ENCODE assay signal across 13 cellular contexts in the genomic region with DNA sequence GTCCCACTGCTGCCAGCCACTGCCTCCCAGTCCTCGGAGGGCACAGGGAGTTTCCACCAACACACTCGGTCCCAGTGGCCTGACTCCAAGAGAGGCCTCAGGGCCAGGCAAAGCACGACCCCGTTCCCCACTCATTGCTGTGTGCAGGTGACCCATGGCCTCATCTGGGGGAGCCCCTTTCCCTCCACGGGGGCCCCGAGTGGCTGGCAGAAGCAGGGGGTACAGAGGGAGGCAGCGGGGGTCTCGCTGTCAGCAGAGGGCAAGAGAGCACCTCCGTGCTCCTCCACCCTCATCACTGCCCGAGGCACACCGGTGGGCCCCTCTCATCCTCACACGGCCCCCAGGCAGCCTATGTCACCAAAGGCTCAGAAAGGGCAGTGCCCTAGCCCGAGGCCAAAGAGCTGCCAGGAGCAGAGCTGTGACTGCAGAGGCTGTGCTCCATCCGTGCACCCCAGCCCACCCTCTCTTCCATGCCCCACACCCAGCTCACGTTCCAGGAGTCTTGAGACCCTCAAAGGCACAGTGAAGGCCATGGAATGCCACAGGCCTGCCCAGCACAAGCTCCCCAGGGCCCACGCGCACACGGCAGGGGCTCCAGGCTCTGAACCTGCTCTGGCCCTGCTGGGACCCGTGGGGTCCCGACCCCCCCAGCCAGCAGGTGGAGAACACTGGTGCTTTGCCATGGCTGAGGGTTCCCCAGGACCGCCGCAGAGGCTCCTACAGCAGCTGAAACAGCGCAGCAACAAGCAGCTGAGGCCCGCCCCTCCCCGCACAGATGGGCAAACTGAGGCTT. TPM values are rescaled to one million over a fixed set of nuclear protein-coding genes. Genes with fewer than 3 reads are reported as not detected.
DNase-seq lines count a peak whose midpoint lies in the region; TF ChIP-seq lines count a peak whose summit lies in the region.
"Had no signal": no experiment of that assay in that cellular context is flagged by ENCODE, and none has a peak within 500 bp of the region (broad histone marks: within the 10 kb centered on the region; RNA-seq: fewer than 3 reads in every experiment).

No MANE protein-coding gene starts in this region.

- H3K36me3 ChIP-seq in breast epithelium (no peaks in the 10 kb centered on the region), NT2/D1 (ENCODE audit: insufficient read depth, insufficient read length, low read length) (peaks cover 23% of the 10 kb centered on the region), mesenchymal stem cell (ENCODE audit: control insufficient read depth in 1 of 2, insufficient read depth in 2 of 2, low read depth in 1 of 2, low read length in 2 of 2) (peaks cover 20 to 58% of the 10 kb centered on the region in 2 experiments), spleen (peaks cover 0 to 49% (median 23%) of the 10 kb centered on the region in 6 donors)
- H3K36me3 ChIP-seq: HAP-1 had no signal

- H3K23ac ChIP-seq in mesenchymal stem cell (ENCODE audit: low read length in 2 of 2): no peak overlapping the region

- H3K18ac ChIP-seq in mesenchymal stem cell (ENCODE audit: low read depth in 1 of 2, low read length in 2 of 2): no peak overlapping the region

- H3K27me3 ChIP-seq in breast epithelium: peaks cover 9 to 33% of the 10 kb centered on the region in 2 donors
- no peaks in the 10 kb centered on the region for H3K27me3 ChIP-seq in NT2/D1 (ENCODE audit: insufficient read depth, insufficient read length)
- H3K27me3 ChIP-seq in mesenchymal stem cell (ENCODE audit: control insufficient read depth in 1 of 2, insufficient read depth in 1 of 2, low read length in 2 of 2): peaks cover 0 to 27% of the 10 kb centered on the region in 2 experiments
- H3K27me3 ChIP-seq in spleen (replicated peaks in 1 of 7): peaks cover 0 to 46% (median 9%) of the 10 kb centered on the region in 7 donors

- H3K4me3 ChIP-seq in breast epithelium: no peak overlapping the region
- no peak overlapping the region for H3K4me3 ChIP-seq in NT2/D1 (ENCODE audit: insufficient read length, low read depth)
- no peak overlapping the region for H3K4me3 ChIP-seq in mesenchymal stem cell (ENCODE audit: insufficient read depth in 1 of 2, low read depth in 1 of 2, low read length in 2 of 2)
- H3K4me3 ChIP-seq in spleen: no peak overlapping the region
- H3K4me3 ChIP-seq: A549, GM12878, HAP-1 had no signal

- no peaks in the 10 kb centered on the region for H3K27me3 Mint-ChIP-seq in MCF 10A (ENCODE audit: insufficient read depth, unreplicated experiment)

- H3K9ac ChIP-seq in NT2/D1 (ENCODE audit: insufficient read length, low read depth): peak overlapping the region; percentile 38
- H3K9ac ChIP-seq in mesenchymal stem cell (ENCODE audit: low read length): no peak overlapping the region

- no peak overlapping the region for H2BK5ac ChIP-seq in mesenchymal stem cell (ENCODE audit: low read depth, low read length, poor library complexity, severe bottlenecking)

- H4K91ac ChIP-seq in mesenchymal stem cell (ENCODE audit: low read length): peak overlapping the region; percentile 7

- POLR2A ChIA-PET in MCF 10A (lab: Yijun Ruan, JAX): interaction anchor here (1.2 kb wide), 1 partner anchor 295 kb away, joined by 4 read pairs; a partner anchor contains a TSS
- POLR2A ChIA-PET in HEK293T (lab: Yijun Ruan, JAX): no interaction called here

- intact Hi-C loops in MCF 10A (cut with micrococcal nuclease) (loop anchor here (5.0 kb wide), 1 partner anchor 39 kb away; no protein-coding TSS in a partner anchor), breast epithelium (cut with DNase I; ENCODE audit: low total_unique reads) (no loop called here), spleen (cut with DNase I; ENCODE audit: low total_unique reads) (no loop called here)

- peaks cover 6% of the 10 kb centered on the region for H3K4me1 Mint-ChIP-seq in MCF 10A (ENCODE audit: insufficient read depth, unreplicated experiment)

- H3K27ac ChIP-seq in breast epithelium (no peak overlapping the region), mesenchymal stem cell (ENCODE audit: low read length, poor library complexity, severe bottlenecking) (no peak overlapping the region), spleen (peak overlapping the region in 1 of 8 donors; percentile 1)
- H3K27ac ChIP-seq: 22Rv1, A549, HL-60 had no signal

- peaks cover 18% of the 10 kb centered on the region for H3K36me3 Mint-ChIP-seq in MCF 10A (ENCODE audit: insufficient read depth, unreplicated experiment)
- H3K36me3 Mint-ChIP-seq: CD4-positive, alpha-beta memory T cell had no signal

- no peak overlapping the region for H3K14ac ChIP-seq in mesenchymal stem cell (ENCODE audit: low read length in 2 of 2)

- H3K9me3 ChIP-seq in breast epithelium (no peaks in the 10 kb centered on the region), NT2/D1 (ENCODE audit: insufficient read depth, low read length) (no peaks in the 10 kb centered on the region), mesenchymal stem cell (ENCODE audit: control insufficient read depth, low read length) (no peaks in the 10 kb centered on the region), spleen (no peaks in the 10 kb centered on the region)
- H3K9me3 ChIP-seq: A549, HAP-1 had no signal

- WGBS in mesenchymal stem cell: 82% methylated on average over 25 of the region's 25 CpGs
- WGBS in spleen, 5 donors: 56 to 88% (median 81%) methylated on average over 13 to 25 of the region's 25 CpGs

- no peak overlapping the region for H3K4me2 ChIP-seq in mesenchymal stem cell (ENCODE audit: low read length, poor library complexity, severe bottlenecking)
- H3K4me2 ChIP-seq: A549 had no signal

- H3K79me1 ChIP-seq in mesenchymal stem cell (replicated peaks; ENCODE audit: low read length, poor library complexity, severe bottlenecking): no peaks in the 10 kb centered on the region

- no peak overlapping the region for H3K4me3 Mint-ChIP-seq in MCF 10A (ENCODE audit: unreplicated experiment)
- H3K4me3 Mint-ChIP-seq: CD4-positive, alpha-beta memory T cell had no signal

- no peak overlapping the region for H2AFZ ChIP-seq in mesenchymal stem cell (ENCODE audit: low read depth, low read length)

- H3K4ac ChIP-seq in mesenchymal stem cell (ENCODE audit: low read depth in 1 of 2, low read length in 2 of 2): no peak overlapping the region

- H3K4me1 ChIP-seq in breast epithelium (no peaks in the 10 kb centered on the region), NT2/D1 (ENCODE audit: insufficient read depth, insufficient read length) (peaks cover 27% of the 10 kb centered on the region), mesenchymal stem cell (ENCODE audit: control insufficient read depth, insufficient read depth, low read depth, low read length) (peaks cover 8% of the 10 kb centered on the region), spleen (peaks cover 0 to 29% (median 14%) of the 10 kb centered on the region in 6 donors)
- H3K4me1 ChIP-seq: HAP-1 had no signal

- no peak for TF ChIP-seq CTCF in MCF 10A (IDR thresholded peaks at IDR 0.05; ENCODE audit: unreplicated experiment)
- no peak for TF ChIP-seq CTCF in breast epithelium (IDR thresholded peaks at IDR 0.05)
- TF ChIP-seq CTCF in spleen (IDR thresholded peaks at IDR 0.05 in 8 of 11, conservative IDR thresholded peaks at IDR 0.05 in 3 of 11): no peak

- H3K27ac Mint-ChIP-seq in MCF 10A (ENCODE audit: low read depth, unreplicated experiment): peak overlapping the region; percentile 3
- H3K27ac Mint-ChIP-seq: CD4-positive, alpha-beta memory T cell had no signal

- H3K9me3 Mint-ChIP-seq in MCF 10A (ENCODE audit: unreplicated experiment): no peaks in the 10 kb centered on the region
- H3K9me3 Mint-ChIP-seq: CD4-positive, alpha-beta memory T cell had no signal

- no peak overlapping the region for H2BK15ac ChIP-seq in mesenchymal stem cell (ENCODE audit: low read depth, poor library complexity, severe bottlenecking)

- CTCF ChIA-PET in MCF 10A (lab: Yijun Ruan, JAX) (interaction anchor here (0.6 to 4.1 kb wide), 17 partner anchors 8 to 341 kb away, joined by 3 to 25 read pairs (median 5); no protein-coding TSS in a partner anchor), HEK293T (lab: Yijun Ruan, JAX) (interaction anchor here (1.1 to 1.2 kb wide), 3 partner anchors 10 to 250 kb away, joined by 3 to 7 read pairs (median 4); no protein-coding TSS in a partner anchor)

- no peak overlapping the region for H2BK12ac ChIP-seq in mesenchymal stem cell (ENCODE audit: low read length in 2 of 2)

- DNase-seq in MCF 10A (ENCODE audit: unreplicated experiment) (no peak), breast epithelium (ENCODE audit: low spot score in 2 of 2) (no peak), NT2/D1 (ENCODE audit: low read depth, low spot score) (no peak), mesenchymal stem cell (no peak), HEK293T (ENCODE audit: extremely low spot score) (no peak), spleen (no peak)
- DNase-seq in stimulated activated CD4-positive, alpha-beta T cell treated with anti-CD3 and anti-CD28 coated beads, Interleukin-12 subunit alpha, Interleukin-12 subunit beta, amount 100 ng/mL, for 4 hours: no peak

- no peak for TF ChIP-seq POLR2A in breast epithelium (IDR thresholded peaks at IDR 0.05)
- TF ChIP-seq POLR2A in spleen (IDR thresholded peaks at IDR 0.05): no peak

- H4K8ac ChIP-seq in mesenchymal stem cell (ENCODE audit: low read length): no peak overlapping the region

- H2AK5ac ChIP-seq in mesenchymal stem cell (ENCODE audit: low read length, severe bottlenecking): no peak overlapping the region

- no TSS peak for BruUV-seq in MCF 10A (replicated peaks; lab: Mats Ljungman, UMichigan)

- H2BK120ac ChIP-seq in mesenchymal stem cell (ENCODE audit: low read depth, low read length): no peak overlapping the region

TF ChIP-seq in HEK293T, 16 proteins besides CTCF, POLR2A, EP300 and RAD21:
- TF ChIP-seq SP1 (IDR thresholded peaks at IDR 0.05): no peak
- TF ChIP-seq FOXK2 (IDR thresholded peaks at IDR 0.05): no peak
- no peak for TF ChIP-seq SUZ12 (IDR thresholded peaks at IDR 0.05)
- no peak for TF ChIP-seq HDGF (IDR thresholded peaks at IDR 0.05; ENCODE audit: borderline replicate concordance)
- no peak for TF ChIP-seq FOXA1 (IDR thresholded peaks at IDR 0.05)
- no peak for TF ChIP-seq NFRKB (IDR thresholded peaks at IDR 0.05)
- no peak for TF ChIP-seq LEF1 (IDR thresholded peaks at IDR 0.05; ENCODE audit: borderline replicate concordance)
- TF ChIP-seq FOXM1 (IDR thresholded peaks at IDR 0.05; ENCODE audit: borderline replicate concordance): no peak
- no peak for TF ChIP-seq ARNT (IDR thresholded peaks at IDR 0.05)
- TF ChIP-seq ZNF384 (IDR thresholded peaks at IDR 0.05): no peak
- TF ChIP-seq TARDBP (IDR thresholded peaks at IDR 0.05): no peak

RNA-seq across cellular contexts. Expression of gene MICALL2, which starts 25.9 kb away (rescaled TPM):
- 12.3 and 15.8 TPM in 2 replicates for total RNA-seq in MCF 10A (2022)
- total RNA-seq in breast epithelium: 10 to 100 TPM in 2 of 3 donors, 1 to 10 TPM in 1; 4.0 to 20.0 (median 15.8) TPM
- 31.0 TPM for polyA plus RNA-seq in mesenchymal stem cell (2013, experiment 1 of 2)
- 31.5 TPM for polyA plus RNA-seq in mesenchymal stem cell (2013, experiment 2 of 2)
- total RNA-seq in spleen: 100 to 1,000 TPM in 3 of 7 donors, 10 to 100 TPM in 4; 36.3 to 182 (median 75.8) TPM
- 100 to 1,000 TPM in 2 of 3 donors, 10 to 100 TPM in 1; 74.1 to 361 (median 307) TPM for polyA plus RNA-seq in spleen
